14 cellular contexts compared by ENCODE assay signal in genomic region chr9:79662553-79662956, GRCh38.
DNase-seq lines count a peak whose midpoint lies in the region; FAIRE-seq and TF ChIP-seq lines count a peak whose summit lies in the region.
"Had no signal": no experiment of that assay in that cellular context is flagged by ENCODE, and none has a peak within 500 bp of the region (broad histone marks: within the 10 kb centered on the region; RNA-seq: fewer than 3 reads in every experiment).

No MANE protein-coding gene starts in this region.

- FAIRE-seq in RCC 7860 (lab: Jason Lieb, UNC) = no peak
- FAIRE-seq: keratinocyte had no signal

- WGBS in esophagus squamous epithelium, 2 donors = 54 to 62% methylated on average over 6 of the region's 6 CpGs

- intact Hi-C loops in esophagus squamous epithelium (cut with DNase I) = no loop called here

- TF ChIP-seq CTCF in esophagus squamous epithelium (IDR thresholded peaks at IDR 0.05) (no peak), retinal pigment epithelial cell (conservative IDR thresholded peaks at IDR 0.05; ENCODE audit: low read depth, low read length) (no peak)

- no peak overlapping the region for H3K4me3 ChIP-seq in esophagus squamous epithelium
- no peak overlapping the region for H3K4me3 ChIP-seq in retinal pigment epithelial cell (ENCODE audit: low read length)
- H3K4me3 ChIP-seq: prostate gland had no signal

- TF ChIP-seq POLR2A in esophagus squamous epithelium (IDR thresholded peaks at IDR 0.05) = no peak

- H3K27ac ChIP-seq in esophagus squamous epithelium = peak overlapping the region in 3 of 4 donors; percentile 0 to 50 (median 34)
- H3K27ac ChIP-seq: HL-60, prostate gland had no signal

- H3K36me3 ChIP-seq in esophagus squamous epithelium = peaks cover 0 to 3% (median 0%) of the 10 kb centered on the region in 3 donors
- H3K36me3 ChIP-seq: prostate gland had no signal

- H3K9me3 ChIP-seq in esophagus squamous epithelium = no peaks in the 10 kb centered on the region
- H3K9me3 ChIP-seq: prostate gland had no signal

- DNase-seq in NCI-H1105 treated with DMSO at 0.1 percent for 48 hours (lab: John Stamatoyannopoulos, UW) (peak; percentile 30), NCI-H1105 (lab: John Stamatoyannopoulos, UW) (no peak), NCI-H82 treated with DMSO at 0.1 percent for 48 hours (lab: John Stamatoyannopoulos, UW; ENCODE audit: unreplicated experiment) (peak; percentile 92), esophagus squamous epithelium (lab: John Stamatoyannopoulos, UW) (no peak), retinal pigment epithelial cell (ENCODE audit: low read depth) (peak; percentile 66), SIG-M5 treated with dmso at 0.1 percent for 504 hours (lab: John Stamatoyannopoulos, UW; ENCODE audit: unreplicated experiment) (no peak), RCC 7860 (ENCODE audit: low spot score) (no peak), HEK293T (ENCODE audit: extremely low spot score) (no peak)
- DNase-seq: 8988T; activated naive CD4-positive, alpha-beta T cell treated with anti-CD3 and anti-CD28 coated beads, Interleukin-2, amount 50 U/mL, for 16 hours; GDM1 had no signal

- CTCF ChIA-PET in HEK293T (lab: Yijun Ruan, JAX) = interaction anchor here (0.5 to 1.1 kb wide), 2 partner anchors 22 to 65 kb away, joined by 3 read pairs; no protein-coding TSS in a partner anchor

- no peaks in the 10 kb centered on the region for H3K27me3 ChIP-seq in esophagus squamous epithelium

- H3K4me1 ChIP-seq in esophagus squamous epithelium = peaks cover 3 to 45% (median 6%) of the 10 kb centered on the region in 3 donors
- H3K4me1 ChIP-seq: prostate gland had no signal

- POLR2A ChIA-PET in HEK293T (lab: Yijun Ruan, JAX) = interaction anchor here (1.0 to 5.4 kb wide), 5 partner anchors 12 to 91 kb away, joined by 3 to 41 read pairs (median 3); partner anchors contain the start of gene TLE4

TF ChIP-seq in HEK293T, 16 proteins besides CTCF, POLR2A, EP300 and RAD21:
- TF ChIP-seq ELF4 (IDR thresholded peaks at IDR 0.05) = no peak
- no peak for TF ChIP-seq BHLHE40 (IDR thresholded peaks at IDR 0.05; ENCODE audit: borderline replicate concordance)
- TF ChIP-seq CTBP1 (IDR thresholded peaks at IDR 0.05; ENCODE audit: borderline replicate concordance) = no peak

Comparison
In these comparisons a context has a peak if more than half of its experiments do, and no peak if none do; other contexts are left out.
1. DNase-seq: peak in NCI-H1105 treated with DMSO at 0.1 percent for 48 hours (single experiment), NCI-H82 treated with DMSO at 0.1 percent for 48 hours (single experiment) and retinal pigment epithelial cell (single experiment); none in NCI-H1105 (single experiment), esophagus squamous epithelium (single experiment), SIG-M5 treated with dmso at 0.1 percent for 504 hours (single experiment), RCC 7860 (single experiment) and HEK293T (single experiment).